15 cellular contexts compared by ENCODE assay signal in genomic region chr3:53198256-53198977, GRCh38. TPM values are rescaled to one million over a fixed set of nuclear protein-coding genes. Genes with fewer than 3 reads are reported as not detected.
DNase-seq lines count a peak whose midpoint lies in the region; ATAC-seq, FAIRE-seq and TF ChIP-seq lines count a peak whose summit lies in the region.
"Had no signal": no experiment of that assay in that cellular context is flagged by ENCODE, and none has a peak within 500 bp of the region (broad histone marks: within the 10 kb centered on the region; RNA-seq: fewer than 3 reads in every experiment).

No MANE protein-coding gene starts in this region.

- H3K4me1 ChIP-seq in A549, result peaks cover 15% of the 10 kb centered on the region
- no peaks in the 10 kb centered on the region for H3K4me1 ChIP-seq in RWPE2 (ENCODE audit: insufficient read depth, poor library complexity, severe bottlenecking)
- H3K4me1 ChIP-seq: BE2C had no signal

- H3K27ac ChIP-seq in A549 (no peak overlapping the region), RWPE2 (ENCODE audit: poor library complexity, severe bottlenecking) (no peak overlapping the region)
- H3K27ac ChIP-seq: body of pancreas, transverse colon had no signal

- H3K9me3 ChIP-seq in A549 (no peaks in the 10 kb centered on the region), RWPE2 (ENCODE audit: severe bottlenecking) (no peaks in the 10 kb centered on the region)
- H3K9me3 ChIP-seq: BE2C, body of pancreas, MG63, transverse colon had no signal

- no peak overlapping the region for H3K4me2 ChIP-seq in A549

- TF ChIP-seq CTCF in A549 (IDR thresholded peaks at IDR 0.05) (no peak), GM12865 (IDR thresholded peaks at IDR 0.05; ENCODE audit: insufficient read depth, low read depth, low read length, missing control alignments) (no peak), RWPE2 (IDR thresholded peaks at IDR 0.05; ENCODE audit: poor library complexity, severe bottlenecking) (peak; percentile 17), epithelial cell of proximal tubule (conservative IDR thresholded peaks at IDR 0.05; ENCODE audit: low read depth, low read length) (peak; percentile 24)

- H3K4me3 ChIP-seq in A549 (no peak overlapping the region), GM12865 (ENCODE audit: low read depth, low read length) (peak overlapping the region; percentile 65), RWPE2 (ENCODE audit: severe bottlenecking) (no peak overlapping the region), epithelial cell of proximal tubule (ENCODE audit: low read depth, low read length) (no peak overlapping the region)
- H3K4me3 ChIP-seq: body of pancreas, MG63, transverse colon had no signal

- TF ChIP-seq POLR2A in A549 (IDR thresholded peaks at IDR 0.05; ENCODE audit: low read length), result no peak

- ATAC-seq in A549, result 0 out of 6 replicates have a peak, but pooled peaks have one; percentile 4 to 19
- 0 out of 3 replicates have a peak, but pooled peaks have one; percentile 18 for ATAC-seq in RWPE2 (ENCODE audit: low read depth)
- ATAC-seq: body of pancreas had no signal

- DNase-seq in A549 (ENCODE audit: low read depth in 1 of 2, low spot score in 1 of 2) (no peak), GM12865 (ENCODE audit: low read depth) (no peak), RWPE2 (ENCODE audit: low spot score) (no peak), epithelial cell of proximal tubule (ENCODE audit: low read depth) (no peak), SHP77 (lab: John Stamatoyannopoulos, UW) (no peak), dedifferentiated amniotic fluid mesenchymal stem cell (ENCODE audit: extremely low spot score) (no peak), Ammon's horn (ENCODE audit: low spot score) (no peak)
- no peak for DNase-seq in activated CD4-positive, alpha-beta T cell treated with anti-CD3 and anti-CD28 coated beads, Interleukin-2, amount 50 U/mL, for 48 hours
- DNase-seq: BE2C, body of pancreas, DMS79, MG63, transverse colon had no signal

- no peak for TF ChIP-seq RAD21 in A549 (conservative IDR thresholded peaks at IDR 0.05 in 1 of 2, IDR thresholded peaks at IDR 0.05 in 1 of 2)

- no peak for TF ChIP-seq EP300 in A549 (IDR thresholded peaks at IDR 0.05)

- CTCF ChIA-PET in A549 (lab: Yijun Ruan, JAX), result interaction anchor here (1.0 to 4.9 kb wide), 6 partner anchors 8 to 86 kb away, joined by 3 to 87 read pairs (median 4); no protein-coding TSS in a partner anchor

- H3K36me3 ChIP-seq in RWPE2 (ENCODE audit: low read depth), result no peaks in the 10 kb centered on the region
- H3K36me3 ChIP-seq: BE2C, MG63, transverse colon had no signal

- POLR2A ChIA-PET in A549 (lab: Yijun Ruan, JAX), result no interaction called here

- 78% methylated on average over 6 of the region's 10 CpGs for WGBS in A549 (ENCODE audit: missing lambda C conversion rate)

- FAIRE-seq in A549 (lab: Jason Lieb, UNC), result no peak
- FAIRE-seq: H54, keratinocyte had no signal

- H3K27me3 ChIP-seq in RWPE2 (ENCODE audit: insufficient read depth, poor library complexity, severe bottlenecking), result no peaks in the 10 kb centered on the region
- H3K27me3 ChIP-seq: BE2C, body of pancreas, MG63, transverse colon had no signal

TF ChIP-seq in A549, 52 proteins besides CTCF, POLR2A, EP300 and RAD21:
- TF ChIP-seq HOXB5 (CRISPR knock-in tag; IDR thresholded peaks at IDR 0.05), result no peak
- no peak for TF ChIP-seq SREBF2 (IDR thresholded peaks at IDR 0.05)
- TF ChIP-seq BHLHE40 (IDR thresholded peaks at IDR 0.05; ENCODE audit: low read depth, low read length), result no peak
- TF ChIP-seq RNF2 (IDR thresholded peaks at IDR 0.05; ENCODE audit: borderline replicate concordance, low read depth), result no peak
- TF ChIP-seq NFE2L2 (conservative IDR thresholded peaks at IDR 0.05; ENCODE audit: low read length), result no peak
- TF ChIP-seq, protein P1, sequence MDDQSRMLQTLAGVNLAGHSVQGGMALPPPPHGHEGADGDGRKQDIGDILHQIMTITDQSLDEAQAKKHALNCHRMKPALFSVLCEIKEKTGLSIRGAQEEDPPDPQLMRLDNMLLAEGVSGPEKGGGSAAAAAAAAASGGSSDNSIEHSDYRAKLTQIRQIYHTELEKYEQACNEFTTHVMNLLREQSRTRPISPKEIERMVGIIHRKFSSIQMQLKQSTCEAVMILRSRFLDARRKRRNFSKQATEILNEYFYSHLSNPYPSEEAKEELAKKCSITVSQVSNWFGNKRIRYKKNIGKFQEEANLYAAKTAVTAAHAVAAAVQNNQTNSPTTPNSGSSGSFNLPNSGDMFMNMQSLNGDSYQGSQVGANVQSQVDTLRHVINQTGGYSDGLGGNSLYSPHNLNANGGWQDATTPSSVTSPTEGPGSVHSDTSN (IDR thresholded peaks at IDR 0.05), result no peak
- TF ChIP-seq, protein P2, sequence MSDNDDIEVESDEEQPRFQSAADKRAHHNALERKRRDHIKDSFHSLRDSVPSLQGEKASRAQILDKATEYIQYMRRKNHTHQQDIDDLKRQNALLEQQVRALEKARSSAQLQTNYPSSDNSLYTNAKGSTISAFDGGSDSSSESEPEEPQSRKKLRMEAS (IDR thresholded peaks at IDR 0.05), result no peak

RNA-seq across cellular contexts. Expression of gene PRKCD, which starts 37.4 kb away (rescaled TPM):
- 17.1 and 18.3 TPM in 2 replicates for polyA plus RNA-seq in A549 (2011; rRNA removed)
- 20.7 and 22.9 TPM in 2 replicates for polyA plus RNA-seq in A549 (2012; cell fraction: cytosol; rRNA removed)
- polyA plus RNA-seq in A549 (2012; cell fraction: nucleus; rRNA removed), result 23.1 and 25.8 TPM in 2 replicates
- 10.1 to 11.0 TPM (median 10.2 TPM) in 3 replicates for polyA plus RNA-seq in A549 (2017; fragmentation: RNase III; extraction: RNeasy Plus Mini Kit Qiagen cat#74134 plus additional on column Dnase treatment)
- polyA minus RNA-seq in A549 (2011; rRNA and poly(A)+ RNA removed), result 15.1 and 17.9 TPM in 2 replicates
- total RNA-seq in epithelial cell of proximal tubule, result 4.0 and 9.3 TPM in 2 replicates

RNA-seq across cellular contexts. Expression of gene TKT, which starts 57.4 kb away (rescaled TPM):
- polyA plus RNA-seq in A549 (2011; rRNA removed), result 628 and 740 TPM in 2 replicates
- polyA plus RNA-seq in A549 (2012; cell fraction: cytosol; rRNA removed), result 788 and 1,278 TPM in 2 replicates
- 1,392 and 1,832 TPM in 2 replicates for polyA plus RNA-seq in A549 (2012; cell fraction: nucleus; rRNA removed)
- 1,284 to 1,468 TPM (median 1,457 TPM) in 3 replicates for polyA plus RNA-seq in A549 (2017; fragmentation: RNase III; extraction: RNeasy Plus Mini Kit Qiagen cat#74134 plus additional on column Dnase treatment)
- 615 and 777 TPM in 2 replicates for polyA minus RNA-seq in A549 (2011; rRNA and poly(A)+ RNA removed)
- total RNA-seq in epithelial cell of proximal tubule, result 403 and 614 TPM in 2 replicates

Comparison
In these comparisons a context has a peak if more than half of its experiments do, and no peak if none do; other contexts are left out.
1. CTCF ChIP-seq: peak in RWPE2 (single experiment) and epithelial cell of proximal tubule (single experiment); none in A549 (single experiment) and GM12865 (single experiment).